In the genomic region with DNA sequence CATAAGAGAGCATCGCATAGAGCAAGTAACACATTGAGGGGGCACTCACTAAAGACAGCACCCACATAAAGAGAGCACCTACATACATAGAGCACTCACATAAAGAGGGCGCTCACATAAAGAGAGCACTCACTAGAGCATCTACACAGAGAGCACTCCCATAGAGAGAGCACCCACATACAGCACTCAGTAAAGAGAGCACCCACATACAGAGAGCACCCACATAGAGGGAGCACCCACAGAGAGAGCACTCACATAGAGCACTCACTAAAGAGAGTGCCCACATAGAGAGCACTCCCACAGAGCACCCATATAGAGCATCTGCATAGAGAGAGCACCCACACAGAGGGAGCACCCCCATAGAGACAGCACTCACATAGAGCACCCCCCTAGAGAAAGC, we compare ENCODE assay signal across 10 cellular contexts. TPM values are rescaled to one million over a fixed set of nuclear protein-coding genes. Genes with fewer than 3 reads are reported as not detected.
A peak's percentile ranks its signal among the peaks of the same experiment; 100 is the strongest.
DNase-seq lines count a peak whose midpoint lies in the region; ATAC-seq and TF ChIP-seq lines count a peak whose summit lies in the region.
"Had no signal": no experiment of that assay in that cellular context is flagged by ENCODE, and none has a peak within 500 bp of the region (broad histone marks: within the 10 kb centered on the region; RNA-seq: fewer than 3 reads in every experiment).

No MANE protein-coding gene starts in this region.

- DNase-seq in Right ventricle myocardium superior (no peak), right cardiac atrium (no peak), ascending aorta (ENCODE audit: low spot score in 2 of 2) (no peak), thoracic aorta (ENCODE audit: low spot score) (no peak), NCI-H524 (lab: John Stamatoyannopoulos, UW) (no peak), NCI-H1417 treated with DMSO at 0.1 percent for 48 hours (lab: John Stamatoyannopoulos, UW) (no peak), aorta (no peak)

- ATAC-seq in Right ventricle myocardium superior (ENCODE audit: poor library complexity) (peak; percentile 23), right cardiac atrium (no peak), HG03135 (IDR thresholded peaks at IDR 0.05; ENCODE audit: unreplicated experiment) (peak; percentile 10), thoracic aorta (ENCODE audit: insufficient number of reproducible peaks, low FRiP score, low read depth) (no peak), aorta (ENCODE audit: low FRiP score) (no peak)

- H3K27me3 ChIP-seq in right cardiac atrium (ENCODE audit: control insufficient read depth, insufficient read depth) = no peaks in the 10 kb centered on the region
- no peaks in the 10 kb centered on the region for H3K27me3 ChIP-seq in ascending aorta
- no peaks in the 10 kb centered on the region for H3K27me3 ChIP-seq in thoracic aorta (replicated peaks; ENCODE audit: insufficient read depth)
- H3K27me3 ChIP-seq in aorta (ENCODE audit: control insufficient read depth in 1 of 2, insufficient read depth in 2 of 2, low read length in 1 of 2) = no peaks in the 10 kb centered on the region
- H3K27me3 ChIP-seq: BE2C had no signal

- H3K4me1 ChIP-seq in right cardiac atrium (ENCODE audit: control insufficient read depth, insufficient read depth, low read length) (no peaks in the 10 kb centered on the region), ascending aorta (peaks cover 0 to 4% of the 10 kb centered on the region in 2 donors), thoracic aorta (ENCODE audit: control insufficient read depth in 1 of 2, low read depth in 2 of 2) (peaks cover 0 to 5% of the 10 kb centered on the region in 2 donors), aorta (ENCODE audit: control insufficient read depth in 1 of 2, insufficient read depth in 2 of 2, low read length in 2 of 2) (no peaks in the 10 kb centered on the region)
- H3K4me1 ChIP-seq: BE2C had no signal

- H3K4me3 ChIP-seq in right cardiac atrium (ENCODE audit: low read length) (no peak overlapping the region), ascending aorta (peak overlapping the region; percentile 27 to 60), thoracic aorta (peak overlapping the region; percentile 67), aorta (ENCODE audit: low read length in 2 of 2) (no peak overlapping the region)

- H3K27ac ChIP-seq in right cardiac atrium (ENCODE audit: low read length) (no peak overlapping the region), ascending aorta (no peak overlapping the region), thoracic aorta (no peak overlapping the region), aorta (ENCODE audit: low read depth in 1 of 2, low read length in 2 of 2) (no peak overlapping the region)
- H3K27ac ChIP-seq: heart right ventricle had no signal

- WGBS in right cardiac atrium = 75% methylated on average over 2 of the region's 2 CpGs
- 56 to 77% methylated on average over 2 of the region's 2 CpGs for WGBS in aorta, 2 donors

- intact Hi-C loops in Right ventricle myocardium superior (cut with DNase I) = loop anchor here (2.0 kb wide), 2 partner anchors 155 to 419 kb away; no protein-coding TSS in a partner anchor
- intact Hi-C loops in right cardiac atrium (cut with DNase I) = loop anchor here (2.0 to 5.0 kb wide), 4 partner anchors 153 to 419 kb away; no protein-coding TSS in a partner anchor
- intact Hi-C loops in ascending aorta (cut with DNase I) = loop anchor here (1.0 to 2.0 kb wide), 3 partner anchors 47 to 418 kb away; no protein-coding TSS in a partner anchor
- intact Hi-C loops in aorta (cut with DNase I) = loop anchor here (1.0 to 5.0 kb wide), 3 partner anchors 155 to 418 kb away; no protein-coding TSS in a partner anchor

- TF ChIP-seq CTCF in ascending aorta (IDR thresholded peaks at IDR 0.05) (no peak), thoracic aorta (IDR thresholded peaks at IDR 0.05) (no peak)

- no peaks in the 10 kb centered on the region for H3K36me3 ChIP-seq in ascending aorta
- no peaks in the 10 kb centered on the region for H3K36me3 ChIP-seq in thoracic aorta
- H3K36me3 ChIP-seq in aorta (ENCODE audit: control insufficient read depth in 1 of 2, insufficient read depth in 2 of 2, low read length in 1 of 2) = no peaks in the 10 kb centered on the region
- H3K36me3 ChIP-seq: BE2C, heart right ventricle had no signal

- no peaks in the 10 kb centered on the region for H3K9me3 ChIP-seq in right cardiac atrium (ENCODE audit: control insufficient read depth, low read length)
- H3K9me3 ChIP-seq in ascending aorta = no peaks in the 10 kb centered on the region
- no peaks in the 10 kb centered on the region for H3K9me3 ChIP-seq in thoracic aorta
- H3K9me3 ChIP-seq in aorta (ENCODE audit: control insufficient read depth, low read length) = no peaks in the 10 kb centered on the region
- H3K9me3 ChIP-seq: BE2C, heart right ventricle had no signal

RNA-seq across cellular contexts. Expression of gene INSIG1, which starts 47.8 kb away (rescaled TPM):
- total RNA-seq in Right ventricle myocardium superior = 6.9 TPM
- 10 to 100 TPM; 14.1 to 19.6 (median 15.5) TPM for total RNA-seq in right cardiac atrium
- polyA plus RNA-seq in right cardiac atrium = 21.5 TPM
- total RNA-seq in ascending aorta = 18.0 TPM
- total RNA-seq in thoracic aorta = 10 to 100 TPM; 42.9 to 83.2 TPM
- total RNA-seq in aorta = 10 to 100 TPM; 37.7 to 48.3 TPM
- 10 to 100 TPM; 14.1 to 14.5 TPM for polyA plus RNA-seq in aorta

Comparison
In these comparisons a context has a peak if more than half of its experiments do, and no peak if none do; other contexts are left out.
1. ATAC-seq: peak in Right ventricle myocardium superior (single experiment) and HG03135 (single experiment); none in right cardiac atrium (0 of 2), thoracic aorta (single experiment) and aorta (single experiment).
2. H3K4me3 ChIP-seq: peak in ascending aorta (2 of 2) and thoracic aorta (single experiment); none in right cardiac atrium (single experiment) and aorta (0 of 2).